Comparison of ENCODE assay signal across 9 cellular contexts in genomic region chr11:20131744-20132666, GRCh38. TPM values are rescaled to one million over a fixed set of nuclear protein-coding genes. Genes with fewer than 3 reads are reported as not detected.
DNase-seq lines count a peak whose midpoint lies in the region; ATAC-seq, FAIRE-seq and TF ChIP-seq lines count a peak whose summit lies in the region.
"Had no signal": no experiment of that assay in that cellular context is flagged by ENCODE, and none has a peak within 500 bp of the region (broad histone marks: within the 10 kb centered on the region; RNA-seq: fewer than 3 reads in every experiment).

No MANE protein-coding gene starts in this region.

- peak overlapping the region; percentile 50 for H3K4me3 ChIP-seq in CD8-positive, alpha-beta T cell (ENCODE audit: low read depth, low read length)
- peak overlapping the region in 1 of 4 donors; percentile 51 for H3K4me3 ChIP-seq in adrenal gland
- H3K4me3 ChIP-seq in right atrium auricular region = peak overlapping the region; percentile 36 to 47
- peak overlapping the region; percentile 16 to 26 for H3K4me3 ChIP-seq in prostate gland

- H3K4me1 Mint-ChIP-seq in CD8-positive, alpha-beta T cell (ENCODE audit: low read depth) = peaks cover 8% of the 10 kb centered on the region

- 14 to 28% (median 17%) methylated on average over 44 to 54 of the region's 54 CpGs for WGBS in adrenal gland, 4 donors
- WGBS in prostate gland = 24% methylated on average over 54 of the region's 54 CpGs

- no peaks in the 10 kb centered on the region for H3K36me3 ChIP-seq in CD8-positive, alpha-beta T cell (ENCODE audit: insufficient read depth, low read length)
- no peaks in the 10 kb centered on the region for H3K36me3 ChIP-seq in adrenal gland (replicated peaks in 1 of 2)
- H3K36me3 ChIP-seq in right atrium auricular region = no peaks in the 10 kb centered on the region
- no peaks in the 10 kb centered on the region for H3K36me3 ChIP-seq in prostate gland

- H3K27me3 ChIP-seq in CD8-positive, alpha-beta T cell (ENCODE audit: insufficient read depth, low read length) = no peaks in the 10 kb centered on the region
- no peaks in the 10 kb centered on the region for H3K27me3 ChIP-seq in adrenal gland
- no peaks in the 10 kb centered on the region for H3K27me3 ChIP-seq in right atrium auricular region
- H3K27me3 ChIP-seq in prostate gland (replicated peaks; ENCODE audit: insufficient read depth) = no peaks in the 10 kb centered on the region

- POLR2A ChIA-PET in CD8-positive, alpha-beta T cell (lab: Charles Lee) = no interaction called here

- no peaks in the 10 kb centered on the region for H3K9me3 ChIP-seq in CD8-positive, alpha-beta T cell (ENCODE audit: low read length)
- H3K9me3 ChIP-seq in adrenal gland (replicated peaks in 1 of 3) = no peaks in the 10 kb centered on the region
- no peaks in the 10 kb centered on the region for H3K9me3 ChIP-seq in right atrium auricular region
- no peaks in the 10 kb centered on the region for H3K9me3 ChIP-seq in prostate gland

- no peaks in the 10 kb centered on the region for H3K36me3 Mint-ChIP-seq in CD8-positive, alpha-beta T cell

- no peaks in the 10 kb centered on the region for H3K9me3 Mint-ChIP-seq in CD8-positive, alpha-beta T cell

- H3K27ac Mint-ChIP-seq in CD8-positive, alpha-beta T cell = no peak overlapping the region

- peak in 5 of 7 experiments; percentile 9 to 60 (median 44) for DNase-seq in CD8-positive, alpha-beta T cell
- peak; percentile 49 for DNase-seq in H4 (ENCODE audit: low spot score)
- DNase-seq in RCC 7860 (ENCODE audit: low spot score) = peak; percentile 26
- DNase-seq in adrenal gland = peak; percentile 31 to 78 (median 66)
- peak; percentile 79 for DNase-seq in right atrium auricular region (ENCODE audit: low spot score)
- peak; percentile 50 for DNase-seq in prostate gland (ENCODE audit: low spot score)

- CTCF ChIA-PET in CD8-positive, alpha-beta T cell (lab: Charles Lee) = interaction anchor here (0.6 to 3.6 kb wide), 14 partner anchors 8 to 569 kb away, joined by 3 to 26 read pairs (median 4); no protein-coding TSS in a partner anchor

- no peak for FAIRE-seq in RCC 7860 (lab: Jason Lieb, UNC)

- H3K4me1 ChIP-seq in CD8-positive, alpha-beta T cell (ENCODE audit: insufficient read depth, low read length) = peaks cover 6% of the 10 kb centered on the region
- H3K4me1 ChIP-seq in adrenal gland (replicated peaks in 1 of 2) (peaks cover 0 to 6% of the 10 kb centered on the region in 2 donors), right atrium auricular region (peaks cover 0 to 8% of the 10 kb centered on the region in 2 donors), prostate gland (replicated peaks) (no peaks in the 10 kb centered on the region)

- TF ChIP-seq CTCF in CD8-positive, alpha-beta T cell (IDR thresholded peaks at IDR 0.05) = peak; percentile 51
- TF ChIP-seq CTCF in adrenal gland (IDR thresholded peaks at IDR 0.05) = peak; percentile 72 to 84 (median 80)
- peak; percentile 81 to 87 for TF ChIP-seq CTCF in right atrium auricular region (IDR thresholded peaks at IDR 0.05)
- TF ChIP-seq CTCF in prostate gland (IDR thresholded peaks at IDR 0.05) = peak; percentile 44 to 88 (median 69)

- peaks cover 34% of the 10 kb centered on the region for H3K27me3 Mint-ChIP-seq in CD8-positive, alpha-beta T cell (ENCODE audit: low read depth)

- ATAC-seq in CD8-positive, alpha-beta T cell = peak; percentile 44
- ATAC-seq in HG02981 (IDR thresholded peaks at IDR 0.05; ENCODE audit: unreplicated experiment) (no peak), GM18858 (IDR thresholded peaks at IDR 0.05; ENCODE audit: unreplicated experiment) (no peak)

- intact Hi-C loops in CD8-positive, alpha-beta T cell (cut with DNase I, micrococcal nuclease) = loop anchor here (2.0 to 5.0 kb wide), 2 partner anchors 180 to 181 kb away; no protein-coding TSS in a partner anchor
- intact Hi-C loops in adrenal gland (cut with DNase I) (loop anchor here in 1 of 2 donors (5.0 to 10.0 kb wide), 2 partner anchors 185 to 223 kb away; no protein-coding TSS in a partner anchor), prostate gland (cut with DNase I) (loop anchor here (1.0 to 5.0 kb wide), 2 partner anchors 181 to 575 kb away; no protein-coding TSS in a partner anchor)

- no peak overlapping the region for H3K27ac ChIP-seq in CD8-positive, alpha-beta T cell (ENCODE audit: low read depth, low read length)
- H3K27ac ChIP-seq in adrenal gland (no peak overlapping the region), right atrium auricular region (no peak overlapping the region), prostate gland (no peak overlapping the region)

- TF ChIP-seq POLR2A in adrenal gland (IDR thresholded peaks at IDR 0.05) (no peak), prostate gland (IDR thresholded peaks at IDR 0.05) (no peak)

- peak overlapping the region; percentile 75 for H3K4me3 Mint-ChIP-seq in CD8-positive, alpha-beta T cell

RNA-seq across cellular contexts. Expression of gene DBX1, which starts 28.3 kb away (rescaled TPM):
- total RNA-seq in CD8-positive, alpha-beta T cell = not detected
- total RNA-seq in H4 (2014; rRNA removed; shearing (Covaris generic)) = not detected in 2 replicates
- total RNA-seq in adrenal gland (not detected), right atrium auricular region (not detected), prostate gland (not detected)
- not detected for polyA plus RNA-seq in adrenal gland
- total RNA-seq: T-helper 1 cell treated with Interleukin-12 subunit alpha and Interleukin-12 subunit beta and Interleukin-4 antibody, amounts not matched to agents 30 ng/mL and 1 ng/mL, for 36 hours had no signal

Comparison
In these comparisons a context has a peak if more than half of its experiments do, and no peak if none do; other contexts are left out.
1. DNase-seq: peak in every context shown above with its lines; median percentile 79 in right atrium auricular region; 66 in adrenal gland; 50 in prostate gland; 49 in H4; 44 in CD8-positive, alpha-beta T cell; 26 in RCC 7860.